2 cellular contexts compared by ENCODE assay signal in genomic region chr16:49275870-49276269, GRCh38.
TF ChIP-seq lines count a peak whose summit lies in the region.

No MANE protein-coding gene starts in this region.

TF ChIP-seq in GM23338, 12 proteins besides CTCF, POLR2A, EP300 and RAD21:
- no peak for TF ChIP-seq NANOG (IDR thresholded peaks at IDR 0.05; ENCODE audit: borderline replicate concordance)

TF ChIP-seq in H1, 55 proteins besides CTCF, POLR2A, EP300 and RAD21:
- TF ChIP-seq SP2 (IDR thresholded peaks at IDR 0.05; ENCODE audit: low read length) (no peak), CBX8 (IDR thresholded peaks at IDR 0.05; ENCODE audit: borderline replicate concordance, low read depth, low read length) (no peak), RNF2 (IDR thresholded peaks at IDR 0.05; ENCODE audit: borderline replicate concordance, low read depth, low read length, missing control alignments, poor library complexity, severe bottlenecking) (no peak), JUN (IDR thresholded peaks at IDR 0.05; ENCODE audit: low read depth, low read length) (no peak), NRF1 (IDR thresholded peaks at IDR 0.05; ENCODE audit: low read depth, low read length) (no peak), NANOG (IDR thresholded peaks at IDR 0.05; ENCODE audit: insufficient read depth, low read depth, low read length, poor library complexity, severe bottlenecking) (no peak), TCF12 (IDR thresholded peaks at IDR 0.05; ENCODE audit: low read depth, low read length) (no peak)
